10 cellular contexts compared by ENCODE assay signal in the genomic region with DNA sequence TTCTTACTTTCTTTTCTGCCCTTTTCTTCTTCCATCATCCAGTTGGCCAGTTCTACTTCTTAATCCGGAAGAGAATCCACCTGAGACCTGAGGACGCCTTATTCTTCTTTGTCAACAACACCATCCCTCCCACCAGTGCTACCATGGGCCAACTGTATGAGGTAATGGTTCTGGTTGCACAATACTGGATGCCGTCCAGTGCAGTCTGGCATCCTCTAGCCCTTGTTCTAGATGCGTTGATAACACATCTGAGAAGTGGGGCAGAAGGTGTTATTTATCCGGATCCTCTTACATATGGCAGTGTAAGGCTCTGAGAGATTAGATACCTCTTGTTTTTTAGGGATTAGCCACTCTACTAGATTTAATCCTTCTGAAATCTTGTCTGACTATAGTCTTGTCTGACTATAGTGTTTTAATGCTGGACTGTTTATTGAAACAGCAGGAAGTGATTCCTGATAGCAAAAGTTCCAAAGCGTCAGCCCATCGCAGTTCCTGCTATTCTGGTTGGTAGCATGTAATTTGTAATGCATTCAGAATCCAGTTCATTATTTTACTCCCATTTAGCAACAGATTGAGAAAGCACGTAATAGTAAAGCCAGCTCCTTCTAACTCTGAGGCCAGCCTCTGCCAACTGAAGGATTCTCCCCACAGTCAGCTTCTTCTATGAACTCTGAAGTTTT. TPM values are rescaled to one million over a fixed set of nuclear protein-coding genes. Genes with fewer than 3 reads are reported as not detected.
DNase-seq lines count a peak whose midpoint lies in the region; TF ChIP-seq lines count a peak whose summit lies in the region.
"Had no signal": no experiment of that assay in that cellular context is flagged by ENCODE, and none has a peak within 500 bp of the region (broad histone marks: within the 10 kb centered on the region; RNA-seq: fewer than 3 reads in every experiment).

No MANE protein-coding gene starts in this region.

- H3K9me3 ChIP-seq in breast epithelium (no peaks in the 10 kb centered on the region), left ventricle myocardium inferior (replicated peaks) (no peaks in the 10 kb centered on the region)
- H3K9me3 ChIP-seq: Caco-2 had no signal

- H3K4me1 ChIP-seq in breast epithelium (peaks cover 0 to 9% of the 10 kb centered on the region in 2 donors), left ventricle myocardium inferior (peaks cover 62% of the 10 kb centered on the region)

- no peak for TF ChIP-seq CTCF in breast epithelium (IDR thresholded peaks at IDR 0.05)
- no peak for TF ChIP-seq CTCF in left ventricle myocardium inferior (IDR thresholded peaks at IDR 0.05; ENCODE audit: borderline replicate concordance)

- peak overlapping the region; percentile 80 to 88 for H3K27ac ChIP-seq in breast epithelium
- H3K27ac ChIP-seq in left ventricle myocardium inferior (replicated peaks) = peak overlapping the region; percentile 79

- intact Hi-C loops in breast epithelium (cut with DNase I; ENCODE audit: low total_unique reads) (no loop called here), left ventricle myocardium inferior (cut with micrococcal nuclease) (no loop called here)

- H3K27me3 ChIP-seq in breast epithelium = no peaks in the 10 kb centered on the region
- no peaks in the 10 kb centered on the region for H3K27me3 ChIP-seq in left ventricle myocardium inferior (ENCODE audit: low read depth)

- no peak overlapping the region for H3K4me3 ChIP-seq in breast epithelium
- H3K4me3 ChIP-seq in left ventricle myocardium inferior = peak overlapping the region; percentile 6

- H3K36me3 ChIP-seq in breast epithelium (no peaks in the 10 kb centered on the region), left ventricle myocardium inferior (peaks cover 78% of the 10 kb centered on the region)

- TF ChIP-seq POLR2A in breast epithelium (IDR thresholded peaks at IDR 0.05) = no peak

- peak; percentile 81 for DNase-seq in D341Med (ENCODE audit: low spot score)
- DNase-seq in breast epithelium (ENCODE audit: low spot score in 2 of 2) = peak; percentile 80 to 91
- DNase-seq in left ventricle myocardium inferior = peak; percentile 75
- DNase-seq in renal cortical epithelial cell (ENCODE audit: low read depth) = peak; percentile 48
- DNase-seq in glomerular visceral epithelial cell (ENCODE audit: extremely low spot score) = no peak
- DNase-seq in DMS79 treated with DMSO at 0.1 percent for 48 hours (lab: John Stamatoyannopoulos, UW) = no peak
- no peak for DNase-seq in HK-2 (ENCODE audit: unreplicated experiment)
- DNase-seq in 8988T = no peak
- DNase-seq: NCI-H526 had no signal

RNA-seq across cellular contexts. Expression of gene GABARAPL1, which starts 7.9 kb away (rescaled TPM):
- total RNA-seq in breast epithelium (100 to 1,000 TPM; 146 to 182 (median 155) TPM), left ventricle myocardium inferior (360 TPM), renal cortical epithelial cell (75.2 and 256 TPM in 2 replicates)

RNA-seq across cellular contexts. Expression of gene TMEM52B, which starts 41.7 kb away (rescaled TPM):
- total RNA-seq in breast epithelium (under 1 TPM in 2 of 3 donors, not detected in 1; 0.33 to 0.44 TPM), left ventricle myocardium inferior (not detected), renal cortical epithelial cell (2.3 and 6.9 TPM in 2 replicates)

RNA-seq across cellular contexts. Expression of gene OLR1, which starts 48.6 kb away (rescaled TPM):
- 10 to 100 TPM in 1 of 3 donors, 1 to 10 TPM in 1, not detected in 1; 3.3 to 17.1 TPM for total RNA-seq in breast epithelium
- total RNA-seq in left ventricle myocardium inferior = 0.55 TPM
- 0.87 and 0.89 TPM in 2 replicates for total RNA-seq in renal cortical epithelial cell

Comparison
In these comparisons a context has a peak if more than half of its experiments do, and no peak if none do; other contexts are left out.
1. DNase-seq: peak in D341Med (single experiment), breast epithelium (2 of 2), left ventricle myocardium inferior (single experiment) and renal cortical epithelial cell (single experiment); none in glomerular visceral epithelial cell (single experiment), DMS79 treated with DMSO at 0.1 percent for 48 hours (single experiment), HK-2 (single experiment) and 8988T (single experiment).